Comparison of ENCODE assay signal across 8 cellular contexts in the genomic region with DNA sequence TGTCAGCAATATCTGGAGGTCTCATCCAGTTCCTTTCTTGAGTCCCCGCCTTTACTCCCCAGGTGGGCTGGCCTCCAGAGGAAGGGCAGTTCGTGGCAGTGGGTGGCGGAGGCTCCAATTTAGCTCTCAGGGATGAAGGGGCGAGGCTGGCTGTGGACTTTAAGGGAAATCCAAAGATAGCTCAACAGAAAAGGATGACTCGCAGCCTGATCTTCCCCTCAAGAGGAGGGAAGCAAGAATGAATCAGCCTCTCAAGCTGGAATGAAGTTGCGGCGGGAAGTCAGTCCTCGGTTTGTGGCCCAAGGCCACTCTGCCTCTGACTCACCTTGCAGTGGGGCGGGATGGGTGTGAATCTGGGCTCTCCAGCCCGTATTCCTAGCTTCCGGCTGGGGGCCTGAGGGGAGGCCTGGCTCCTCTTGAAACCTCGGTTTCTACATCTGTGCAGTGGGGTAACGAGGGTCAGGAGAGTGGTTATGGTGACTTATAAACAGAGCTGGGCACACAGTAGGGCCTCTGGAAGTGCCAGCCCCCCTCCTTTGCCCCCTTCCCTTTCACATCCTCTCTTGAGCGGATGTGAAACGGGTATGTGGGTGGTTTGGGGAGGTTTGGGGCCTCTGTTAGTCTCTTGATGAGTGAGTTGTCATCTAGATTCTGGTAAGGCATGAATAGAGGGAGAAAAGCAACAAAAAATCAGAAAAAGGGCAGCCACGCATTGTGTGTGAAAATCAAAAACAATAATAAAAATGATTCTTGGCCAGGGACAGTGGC. TPM values are rescaled to one million over a fixed set of nuclear protein-coding genes. Genes with fewer than 3 reads are reported as not detected.
DNase-seq lines count a peak whose midpoint lies in the region; ATAC-seq and TF ChIP-seq lines count a peak whose summit lies in the region.

No MANE protein-coding gene starts in this region.

- ATAC-seq in HG03097 (IDR thresholded peaks at IDR 0.05; ENCODE audit: low FRiP score, unreplicated experiment) (peak; percentile 70), SK-N-SH treated with all-trans-retinoic acid at 6 μM for 48 hours (peak; percentile 91)
- ATAC-seq in activated naive CD8-positive, alpha-beta T cell treated with anti-CD3 and anti-CD28 coated beads, Interleukin-2, amount 10 ng/mL, durations not matched to agents 7 days and 5 days (ENCODE audit: low read depth): peak; percentile 76

- H3K4me1 Mint-ChIP-seq in activated naive CD8-positive, alpha-beta T cell treated with anti-CD3 and anti-CD28 coated beads, Interleukin-2, amount 10 ng/mL, durations not matched to agents 7 days and 5 days: peaks cover 31% of the 10 kb centered on the region

- POLR2A ChIA-PET in activated naive CD8-positive, alpha-beta T cell treated with anti-CD3 and anti-CD28 coated beads, Interleukin-2, amount 10 ng/mL, durations not matched to agents 7 days and 5 days (lab: Charles Lee): interaction anchor here (0.6 to 8.3 kb wide), 6 partner anchors 11 to 1278 kb away, joined by 5 to 111 read pairs (median 5); a partner anchor contains a TSS

- DNase-seq in DMS53 (lab: John Stamatoyannopoulos, UW): peak; percentile 55
- no peak for DNase-seq in DMS53 treated with DMSO at 0.1 percent for 48 hours (lab: John Stamatoyannopoulos, UW; ENCODE audit: unreplicated experiment)
- DNase-seq in activated naive CD8-positive, alpha-beta T cell treated with anti-CD3 and anti-CD28 coated beads, Interleukin-2, amount 10 ng/mL, durations not matched to agents 7 days and 5 days: peak; percentile 75
- DNase-seq in kidney tubule cell (ENCODE audit: low spot score): peak; percentile 97
- peak; percentile 42 for DNase-seq in stimulated activated CD8-positive, alpha-beta memory T cell treated with anti-CD3 and anti-CD28 coated beads, Interleukin-15, amount 100 ng/mL, for 24 hours (ENCODE audit: low read depth)
- no peak for DNase-seq in NCI-H2029 treated with DMSO at 0.1 percent for 48 hours (lab: John Stamatoyannopoulos, UW)

- peak overlapping the region; percentile 89 for H3K27ac Mint-ChIP-seq in activated naive CD8-positive, alpha-beta T cell treated with anti-CD3 and anti-CD28 coated beads, Interleukin-2, amount 10 ng/mL, durations not matched to agents 7 days and 5 days

- H3K36me3 Mint-ChIP-seq in activated naive CD8-positive, alpha-beta T cell treated with anti-CD3 and anti-CD28 coated beads, Interleukin-2, amount 10 ng/mL, durations not matched to agents 7 days and 5 days: peaks cover 11% of the 10 kb centered on the region

- no peaks in the 10 kb centered on the region for H3K27me3 Mint-ChIP-seq in activated naive CD8-positive, alpha-beta T cell treated with anti-CD3 and anti-CD28 coated beads, Interleukin-2, amount 10 ng/mL, durations not matched to agents 7 days and 5 days

- peak overlapping the region; percentile 58 for H3K4me3 Mint-ChIP-seq in activated naive CD8-positive, alpha-beta T cell treated with anti-CD3 and anti-CD28 coated beads, Interleukin-2, amount 10 ng/mL, durations not matched to agents 7 days and 5 days

- H3K9me3 Mint-ChIP-seq in activated naive CD8-positive, alpha-beta T cell treated with anti-CD3 and anti-CD28 coated beads, Interleukin-2, amount 10 ng/mL, durations not matched to agents 7 days and 5 days: no peaks in the 10 kb centered on the region

TF ChIP-seq in SK-N-SH treated with all-trans-retinoic acid at 6 μM for 48 hours, 23 proteins besides CTCF, POLR2A, EP300 and RAD21:
- TF ChIP-seq, protein P1, sequence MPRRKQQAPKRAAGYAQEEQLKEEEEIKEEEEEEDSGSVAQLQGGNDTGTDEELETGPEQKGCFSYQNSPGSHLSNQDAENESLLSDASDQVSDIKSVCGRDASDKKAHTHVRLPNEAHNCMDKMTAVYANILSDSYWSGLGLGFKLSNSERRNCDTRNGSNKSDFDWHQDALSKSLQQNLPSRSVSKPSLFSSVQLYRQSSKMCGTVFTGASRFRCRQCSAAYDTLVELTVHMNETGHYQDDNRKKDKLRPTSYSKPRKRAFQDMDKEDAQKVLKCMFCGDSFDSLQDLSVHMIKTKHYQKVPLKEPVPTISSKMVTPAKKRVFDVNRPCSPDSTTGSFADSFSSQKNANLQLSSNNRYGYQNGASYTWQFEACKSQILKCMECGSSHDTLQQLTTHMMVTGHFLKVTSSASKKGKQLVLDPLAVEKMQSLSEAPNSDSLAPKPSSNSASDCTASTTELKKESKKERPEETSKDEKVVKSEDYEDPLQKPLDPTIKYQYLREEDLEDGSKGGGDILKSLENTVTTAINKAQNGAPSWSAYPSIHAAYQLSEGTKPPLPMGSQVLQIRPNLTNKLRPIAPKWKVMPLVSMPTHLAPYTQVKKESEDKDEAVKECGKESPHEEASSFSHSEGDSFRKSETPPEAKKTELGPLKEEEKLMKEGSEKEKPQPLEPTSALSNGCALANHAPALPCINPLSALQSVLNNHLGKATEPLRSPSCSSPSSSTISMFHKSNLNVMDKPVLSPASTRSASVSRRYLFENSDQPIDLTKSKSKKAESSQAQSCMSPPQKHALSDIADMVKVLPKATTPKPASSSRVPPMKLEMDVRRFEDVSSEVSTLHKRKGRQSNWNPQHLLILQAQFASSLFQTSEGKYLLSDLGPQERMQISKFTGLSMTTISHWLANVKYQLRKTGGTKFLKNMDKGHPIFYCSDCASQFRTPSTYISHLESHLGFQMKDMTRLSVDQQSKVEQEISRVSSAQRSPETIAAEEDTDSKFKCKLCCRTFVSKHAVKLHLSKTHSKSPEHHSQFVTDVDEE (CRISPR knock-in tag; IDR thresholded peaks at IDR 0.05): no peak
- TF ChIP-seq, protein P2, sequence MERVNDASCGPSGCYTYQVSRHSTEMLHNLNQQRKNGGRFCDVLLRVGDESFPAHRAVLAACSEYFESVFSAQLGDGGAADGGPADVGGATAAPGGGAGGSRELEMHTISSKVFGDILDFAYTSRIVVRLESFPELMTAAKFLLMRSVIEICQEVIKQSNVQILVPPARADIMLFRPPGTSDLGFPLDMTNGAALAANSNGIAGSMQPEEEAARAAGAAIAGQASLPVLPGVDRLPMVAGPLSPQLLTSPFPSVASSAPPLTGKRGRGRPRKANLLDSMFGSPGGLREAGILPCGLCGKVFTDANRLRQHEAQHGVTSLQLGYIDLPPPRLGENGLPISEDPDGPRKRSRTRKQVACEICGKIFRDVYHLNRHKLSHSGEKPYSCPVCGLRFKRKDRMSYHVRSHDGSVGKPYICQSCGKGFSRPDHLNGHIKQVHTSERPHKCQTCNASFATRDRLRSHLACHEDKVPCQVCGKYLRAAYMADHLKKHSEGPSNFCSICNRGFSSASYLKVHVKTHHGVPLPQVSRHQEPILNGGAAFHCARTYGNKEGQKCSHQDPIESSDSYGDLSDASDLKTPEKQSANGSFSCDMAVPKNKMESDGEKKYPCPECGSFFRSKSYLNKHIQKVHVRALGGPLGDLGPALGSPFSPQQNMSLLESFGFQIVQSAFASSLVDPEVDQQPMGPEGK (CRISPR knock-in tag; IDR thresholded peaks at IDR 0.05; ENCODE audit: borderline replicate concordance): peak; percentile 79; the same call in 1 of the 2 replicates

RNA-seq across cellular contexts. Expression of a gene that starts 10.5 kb away (rescaled TPM):
- total RNA-seq in activated naive CD8-positive, alpha-beta T cell treated with anti-CD3 and anti-CD28 coated beads, Interleukin-2, amount 10 ng/mL, durations not matched to agents 7 days and 5 days: 10 to 100 TPM; 48.9 to 49.9 TPM

RNA-seq across cellular contexts. Expression of a gene that starts 15.5 kb away (rescaled TPM):
- 10 to 100 TPM; 38.3 to 45.4 TPM for total RNA-seq in activated naive CD8-positive, alpha-beta T cell treated with anti-CD3 and anti-CD28 coated beads, Interleukin-2, amount 10 ng/mL, durations not matched to agents 7 days and 5 days

RNA-seq across cellular contexts. Expression of a gene that starts 37.0 kb away (rescaled TPM):
- 1 to 10 TPM; 1.9 to 2.0 TPM for total RNA-seq in activated naive CD8-positive, alpha-beta T cell treated with anti-CD3 and anti-CD28 coated beads, Interleukin-2, amount 10 ng/mL, durations not matched to agents 7 days and 5 days

RNA-seq across cellular contexts. Expression of a gene that starts 49.4 kb away (rescaled TPM):
- total RNA-seq in activated naive CD8-positive, alpha-beta T cell treated with anti-CD3 and anti-CD28 coated beads, Interleukin-2, amount 10 ng/mL, durations not matched to agents 7 days and 5 days: not detected

Comparison
In these comparisons a context has a peak if more than half of its experiments do, and no peak if none do; other contexts are left out.
1. DNase-seq: peak in DMS53 (single experiment), activated naive CD8-positive, alpha-beta T cell treated with anti-CD3 and anti-CD28 coated beads, Interleukin-2, amount 10 ng/mL, durations not matched to agents 7 days and 5 days (single experiment), kidney tubule cell (single experiment) and stimulated activated CD8-positive, alpha-beta memory T cell treated with anti-CD3 and anti-CD28 coated beads, Interleukin-15, amount 100 ng/mL, for 24 hours (single experiment); none in DMS53 treated with DMSO at 0.1 percent for 48 hours (single experiment) and NCI-H2029 treated with DMSO at 0.1 percent for 48 hours (single experiment).
2. Peak in every context shown above with its lines, with median percentiles within 50 percentile points of each other: ATAC-seq.